29 cellular contexts compared by ENCODE assay signal in the genomic region with DNA sequence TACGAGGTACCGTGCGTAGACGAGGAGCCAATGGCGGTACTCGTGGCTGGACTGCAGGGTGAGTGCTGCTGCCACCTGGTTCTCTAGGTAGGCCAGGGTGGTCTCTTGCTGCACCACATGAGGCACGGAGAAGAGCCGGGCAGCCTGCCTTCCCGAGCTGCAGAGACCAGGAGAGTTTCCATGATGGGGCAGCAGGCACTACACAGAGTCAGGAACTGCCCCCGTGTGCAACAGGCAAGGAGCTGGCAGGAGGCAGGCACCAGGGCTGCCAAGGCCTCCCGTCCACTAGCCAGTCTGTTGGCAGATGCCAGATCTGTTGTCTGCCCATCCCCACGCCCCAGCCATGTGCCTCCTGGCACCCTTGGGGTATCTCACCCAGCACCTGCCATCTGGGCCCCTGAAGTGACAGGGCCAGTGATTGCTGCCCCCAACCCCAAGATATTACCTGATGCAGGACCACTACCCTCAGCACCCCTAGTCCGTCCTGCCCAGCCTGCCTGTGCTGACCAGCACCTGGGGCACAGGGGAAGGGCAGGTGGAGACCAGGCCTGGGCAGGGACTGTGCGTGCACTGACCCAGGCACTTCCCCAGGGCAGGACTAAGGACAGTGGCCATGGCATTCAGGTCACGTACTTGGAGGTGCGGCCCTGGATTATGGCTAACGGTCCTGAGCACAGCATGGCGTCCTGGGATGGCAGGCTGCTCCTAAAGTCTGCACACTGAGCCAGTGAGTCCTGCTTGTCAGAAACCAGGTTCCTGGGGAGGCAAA.
DNase-seq lines count a peak whose midpoint lies in the region; ATAC-seq, FAIRE-seq and TF ChIP-seq lines count a peak whose summit lies in the region.
"Had no signal": no experiment of that assay in that cellular context is flagged by ENCODE, and none has a peak within 500 bp of the region (broad histone marks: within the 10 kb centered on the region; RNA-seq: fewer than 3 reads in every experiment).

No MANE protein-coding gene starts in this region.

- H3K4me3 Mint-ChIP-seq in stimulated activated naive CD8-positive, alpha-beta T cell treated with anti-CD3 and anti-CD28 coated beads, Interleukin-15, amount 100 ng/mL, for 72 hours: no peak overlapping the region
- H3K4me3 Mint-ChIP-seq in GM23338: no peak overlapping the region
- H3K4me3 Mint-ChIP-seq: CD8-positive, alpha-beta T cell had no signal

- H3F3A ChIP-seq in GM23338 (replicated peaks; ENCODE audit: low read depth): no peaks in the 10 kb centered on the region

- no peak for TF ChIP-seq RAD21 in K562 (CRISPR knock-in tag; conservative IDR thresholded peaks at IDR 0.05 in 1 of 2, IDR thresholded peaks at IDR 0.05 in 1 of 2)
- no peak for TF ChIP-seq RAD21 in HepG2 (CRISPR knock-in tag; IDR thresholded peaks at IDR 0.05)

- H3K79me2 ChIP-seq in K562 (ENCODE audit: control insufficient read depth, insufficient read depth, low read length): no peaks in the 10 kb centered on the region
- no peaks in the 10 kb centered on the region for H3K79me2 ChIP-seq in HepG2 (ENCODE audit: insufficient read depth, low read length)
- H3K79me2 ChIP-seq in GM23338 (replicated peaks; ENCODE audit: insufficient read depth): no peaks in the 10 kb centered on the region

- H3K4me2 ChIP-seq in K562 (ENCODE audit: insufficient read depth, low read length): no peak overlapping the region
- no peak overlapping the region for H3K4me2 ChIP-seq in HepG2 (ENCODE audit: low read depth, low read length)
- no peak overlapping the region for H3K4me2 ChIP-seq in GM23338

- peaks cover 75% of the 10 kb centered on the region for H3K36me3 Mint-ChIP-seq in GM23338 (ENCODE audit: low read depth)

- TF ChIP-seq CTCF in K562 (IDR thresholded peaks at IDR 0.05 in 2 of 3, conservative IDR thresholded peaks at IDR 0.05 in 1 of 3; ENCODE audit: insufficient read depth in 2 of 3, low read depth in 1 of 3, low read length in 3 of 3): no peak
- TF ChIP-seq CTCF in HepG2 (CRISPR knock-in tag; IDR thresholded peaks at IDR 0.05): no peak
- no peak for TF ChIP-seq CTCF in GM23338 (conservative IDR thresholded peaks at IDR 0.05; ENCODE audit: low read depth in 2 of 2)

- H3K9me3 Mint-ChIP-seq in stimulated activated naive CD8-positive, alpha-beta T cell treated with anti-CD3 and anti-CD28 coated beads, Interleukin-15, amount 100 ng/mL, for 72 hours: no peaks in the 10 kb centered on the region
- no peaks in the 10 kb centered on the region for H3K9me3 Mint-ChIP-seq in GM23338
- H3K9me3 Mint-ChIP-seq: CD8-positive, alpha-beta T cell had no signal

- no peaks in the 10 kb centered on the region for H3K9me1 ChIP-seq in K562 (ENCODE audit: control insufficient read depth, insufficient read depth, low read length)

- H3K9me2 ChIP-seq in GM23338 (ENCODE audit: insufficient read depth): no peaks in the 10 kb centered on the region

- intact Hi-C loops in K562 (cut with micrococcal nuclease): no loop called here
- intact Hi-C loops in HepG2 (cut with micrococcal nuclease; ENCODE audit: unreplicated experiment): no loop called here

- H3K27ac Mint-ChIP-seq in stimulated activated naive CD8-positive, alpha-beta T cell treated with anti-CD3 and anti-CD28 coated beads, Interleukin-15, amount 100 ng/mL, for 72 hours: no peak overlapping the region
- no peak overlapping the region for H3K27ac Mint-ChIP-seq in GM23338
- H3K27ac Mint-ChIP-seq: CD8-positive, alpha-beta T cell had no signal

- CTCF ChIA-PET in K562 (lab: Yijun Ruan, JAX; ENCODE audit: low intra/inter-chr PET ratio) (no interaction called here), HepG2 (lab: Yijun Ruan, JAX; ENCODE audit: low intra/inter-chr PET ratio, low total read pairs) (no interaction called here)

- H3K9me3 ChIP-seq in K562 (replicated peaks; ENCODE audit: control insufficient read depth, insufficient read depth, low read depth, low read length) (no peaks in the 10 kb centered on the region), HepG2 (ENCODE audit: low read length) (no peaks in the 10 kb centered on the region)
- H3K9me3 ChIP-seq: Caco-2, SJCRH30 had no signal

- ATAC-seq in K562 (no peak), HepG2 (no peak), GM23338 (no peak)
- ATAC-seq in stimulated activated naive CD8-positive, alpha-beta T cell treated with anti-CD3 and anti-CD28 coated beads, Interleukin-15, amount 100 ng/mL, for 72 hours: no peak
- ATAC-seq: CD8-positive, alpha-beta T cell; PC-3; Right ventricle myocardium inferior; SK-N-SH treated with all-trans-retinoic acid at 6 μM for 48 hours had no signal

- peaks cover 98% of the 10 kb centered on the region for H3K36me3 ChIP-seq in K562 (ENCODE audit: control insufficient read depth, insufficient read depth, low read length)
- H3K36me3 ChIP-seq in HepG2 (replicated peaks in 1 of 2; ENCODE audit: control insufficient read depth in 1 of 2, insufficient read depth in 2 of 2, low read length in 2 of 2): peaks cover 38 to 91% of the 10 kb centered on the region in 2 experiments
- peaks cover 30% of the 10 kb centered on the region for H3K36me3 ChIP-seq in GM23338 (ENCODE audit: insufficient read depth)

- 94% methylated on average over 18 of the region's 18 CpGs for WGBS in K562 (ENCODE audit: insufficient coverage, low coverage, missing lambda C conversion rate)
- 100% methylated on average over 4 of the region's 18 CpGs for WGBS in HepG2 (ENCODE audit: low lambda C conversion rate)

- peaks cover 0 to 7% of the 10 kb centered on the region in 2 experiments; a peak in 1 of 5 replicates for H3K4me1 ChIP-seq in K562 (replicated peaks in 1 of 2; ENCODE audit: control insufficient read depth in 2 of 2, insufficient read depth in 2 of 2, low read length in 2 of 2)
- no peaks in the 10 kb centered on the region for H3K4me1 ChIP-seq in HepG2 (ENCODE audit: insufficient read depth, low read length)
- H3K4me1 ChIP-seq in GM23338 (ENCODE audit: insufficient read depth): no peaks in the 10 kb centered on the region
- H3K4me1 ChIP-seq: Caco-2, SJCRH30 had no signal

- FAIRE-seq in K562 (lab: Jason Lieb, UNC) (no peak), HepG2 (lab: Jason Lieb, UNC) (no peak)
- FAIRE-seq: A204.1, GM12891 had no signal

- TF ChIP-seq EP300 in K562 (IDR thresholded peaks at IDR 0.05; ENCODE audit: low read length) (no peak), HepG2 (IDR thresholded peaks at IDR 0.05; ENCODE audit: low read depth in 2 of 2, low read length in 2 of 2) (no peak), HepG2 (CRISPR knock-in tag; IDR thresholded peaks at IDR 0.05; ENCODE audit: borderline replicate concordance) (no peak)

- TF ChIP-seq POLR2A in K562 (conservative IDR thresholded peaks at IDR 0.05) (no peak), HepG2 (IDR thresholded peaks at IDR 0.05; ENCODE audit: insufficient read depth in 1 of 2, low read depth in 2 of 2, low read length in 2 of 2) (no peak)

- no peaks in the 10 kb centered on the region for H3K27me3 Mint-ChIP-seq in stimulated activated naive CD8-positive, alpha-beta T cell treated with anti-CD3 and anti-CD28 coated beads, Interleukin-15, amount 100 ng/mL, for 72 hours
- peaks cover 13% of the 10 kb centered on the region for H3K27me3 Mint-ChIP-seq in GM23338 (ENCODE audit: insufficient read depth, low read depth, poor library complexity)

- H3K4me1 Mint-ChIP-seq in stimulated activated naive CD8-positive, alpha-beta T cell treated with anti-CD3 and anti-CD28 coated beads, Interleukin-15, amount 100 ng/mL, for 72 hours: no peaks in the 10 kb centered on the region
- no peaks in the 10 kb centered on the region for H3K4me1 Mint-ChIP-seq in GM23338

- H3K4me3 ChIP-seq in K562: no peak overlapping the region
- no peak overlapping the region for H3K4me3 ChIP-seq in HepG2 (replicated peaks in 1 of 3; ENCODE audit: insufficient read depth in 1 of 3, low read depth in 2 of 3, low read length in 3 of 3)
- no peak overlapping the region for H3K4me3 ChIP-seq in GM23338
- H3K4me3 ChIP-seq: SJCRH30 had no signal

- BruUV-seq in K562 (replicated peaks; lab: Mats Ljungman, UMichigan) (no TSS peak), HepG2 (replicated peaks; lab: Mats Ljungman, UMichigan) (no TSS peak)

- H3K9ac ChIP-seq in K562 (ENCODE audit: insufficient read depth in 1 of 2, low read depth in 2 of 2, low read length in 2 of 2) (peak overlapping the region in 1 of 2 experiments; percentile 23; a peak in 2 of 4 replicates), HepG2 (ENCODE audit: insufficient read depth, low read depth, low read length) (no peak overlapping the region)

- POLR2A ChIA-PET in K562 (lab: Yijun Ruan, JAX) (interaction anchor here (0.6 to 2.7 kb wide), 11 partner anchors 9 to 1405 kb away, joined by 3 to 13 read pairs (median 5); no protein-coding TSS in a partner anchor), HepG2 (lab: Yijun Ruan, JAX) (no interaction called here)

- DNase-seq in D341Med (ENCODE audit: low spot score) (peak; percentile 23), K562 (ENCODE audit: extremely low read depth in 1 of 4, low spot score in 3 of 4) (no peak), HepG2 (ENCODE audit: low spot score) (no peak), GM23338 (ENCODE audit: low spot score) (no peak)
- DNase-seq in stimulated activated CD8-positive, alpha-beta memory T cell treated with anti-CD3 and anti-CD28 coated beads, Interleukin-4, amount 100 ng/mL, for 48 hours: peak; percentile 13
- no peak for DNase-seq in stimulated activated naive CD8-positive, alpha-beta T cell treated with anti-CD3 and anti-CD28 coated beads, Interleukin-15, amount 100 ng/mL, for 72 hours
- DNase-seq in activated effector memory CD4-positive, alpha-beta T cell treated with Interleukin-2 at 50 U/mL for 16 hours: no peak
- DNase-seq: Caco-2; DMS 273 treated with DMSO at 0.1 percent for 48 hours; DMS79; EL; GF-D8; KBM-7; NCI-H1105 treated with DMSO at 0.1 percent for 48 hours; NCI-H146; NCI-H1930; NCI-H2107; NCI-H446 treated with DMSO at 0.1 percent for 48 hours; NCI-H526; NCI-H82; NK-92 treated with Interleukin-12 subunit alpha and Interleukin-12 subunit beta, amount 100 ng/mL, for 24 hours; PC-3; SJCRH30 had no signal

- in situ Hi-C loops in K562 (cut with MboI): no loop called here
- in situ Hi-C loops in HepG2 (cut with HindIII; ENCODE audit: extremely low pct_ligation_motif_present, low pct_unique_long_range_greater_than_20kb): no loop called here

- H4K20me1 ChIP-seq in K562 (replicated peaks; ENCODE audit: control insufficient read depth, insufficient read depth, low read length): 0 out of 2 replicates have a peak, but pooled peaks cover 6% of the 10 kb centered on the region
- no peaks in the 10 kb centered on the region for H4K20me1 ChIP-seq in HepG2 (ENCODE audit: insufficient read depth, low read length)
- H4K20me1 ChIP-seq in GM23338 (replicated peaks; ENCODE audit: insufficient read depth): peaks cover 7% of the 10 kb centered on the region; the same call in 1 of the 2 replicates

- H3K27me3 ChIP-seq in K562 (ENCODE audit: control insufficient read depth in 2 of 2, insufficient read depth in 2 of 2, low read length in 2 of 2) (no peaks in the 10 kb centered on the region), HepG2 (ENCODE audit: control insufficient read depth in 1 of 2, insufficient read depth in 2 of 2, low read length in 2 of 2) (no peaks in the 10 kb centered on the region), GM23338 (ENCODE audit: insufficient read depth) (no peaks in the 10 kb centered on the region)
- H3K27me3 ChIP-seq: SJCRH30 had no signal

- H3K27ac ChIP-seq in K562 (ENCODE audit: extremely low read depth, low read depth, low read length) (no peak overlapping the region), HepG2 (ENCODE audit: extremely low read length, insufficient read depth, low read length) (no peak overlapping the region), GM23338 (ENCODE audit: low read depth) (no peak overlapping the region)
- H3K27ac ChIP-seq: C4-2B, SJCRH30 had no signal

- no peak overlapping the region for H2AFZ ChIP-seq in K562 (ENCODE audit: low read depth, low read length)
- no peak overlapping the region for H2AFZ ChIP-seq in HepG2 (ENCODE audit: low read length)
- no peak overlapping the region for H2AFZ ChIP-seq in GM23338

Comparison
In these comparisons a context has a peak if more than half of its experiments do, and no peak if none do; other contexts are left out.
1. DNase-seq: peak in D341Med (single experiment) and stimulated activated CD8-positive, alpha-beta memory T cell treated with anti-CD3 and anti-CD28 coated beads, Interleukin-4, amount 100 ng/mL, for 48 hours (single experiment); none in K562 (0 of 4), HepG2 (single experiment), stimulated activated naive CD8-positive, alpha-beta T cell treated with anti-CD3 and anti-CD28 coated beads, Interleukin-15, amount 100 ng/mL, for 72 hours (0 of 2), activated effector memory CD4-positive, alpha-beta T cell treated with Interleukin-2 at 50 U/mL for 16 hours (single experiment) and GM23338 (single experiment).